1 cellular context compared by ENCODE assay signal in genomic region chr11:61080526-61080925, GRCh38.
TF ChIP-seq lines count a peak whose summit lies in the region.

No MANE protein-coding gene starts in this region.

TF ChIP-seq in HepG2, 621 proteins besides CTCF, POLR2A, EP300 and RAD21 (continued from another document):
- TF ChIP-seq MYPOP (CRISPR knock-in tag; IDR thresholded peaks at IDR 0.05): no peak
TF ChIP-seq in HepG2: peak in this region for 0.
